Comparison of ENCODE assay signal across 9 cellular contexts in genomic region chr5:164119806-164120440, GRCh38.
DNase-seq lines count a peak whose midpoint lies in the region; ATAC-seq and TF ChIP-seq lines count a peak whose summit lies in the region.
"Had no signal": no experiment of that assay in that cellular context is flagged by ENCODE, and none has a peak within 500 bp of the region (broad histone marks: within the 10 kb centered on the region; RNA-seq: fewer than 3 reads in every experiment).

No MANE protein-coding gene starts in this region.

- TF ChIP-seq EP300 in gastroesophageal sphincter (IDR thresholded peaks at IDR 0.05): no peak

- H3K27me3 Mint-ChIP-seq in glutamatergic neuron (ENCODE audit: unreplicated experiment): no peaks in the 10 kb centered on the region

- H3K36me3 ChIP-seq in gastroesophageal sphincter (no peaks in the 10 kb centered on the region), aorta (ENCODE audit: control insufficient read depth in 1 of 2, insufficient read depth in 2 of 2, low read length in 1 of 2) (no peaks in the 10 kb centered on the region), gastrocnemius medialis (no peaks in the 10 kb centered on the region)

- 69 to 85% methylated on average over 4 to 5 of the region's 7 CpGs for WGBS in gastroesophageal sphincter (ENCODE audit: low coverage in 1 of 2), 2 donors
- WGBS in aorta, 2 donors: 60 to 61% methylated on average over 7 of the region's 7 CpGs

- H3K4me1 Mint-ChIP-seq in glutamatergic neuron (ENCODE audit: low read depth, unreplicated experiment): peaks cover 2% of the 10 kb centered on the region

- ATAC-seq in GM21619 (IDR thresholded peaks at IDR 0.05; ENCODE audit: unreplicated experiment) (peak; percentile 66), gastroesophageal sphincter (no peak), HG03521 (IDR thresholded peaks at IDR 0.05; ENCODE audit: unreplicated experiment) (no peak), aorta (ENCODE audit: low FRiP score) (no peak), gastrocnemius medialis (no peak)

- no peak overlapping the region for H3K4me3 Mint-ChIP-seq in glutamatergic neuron (ENCODE audit: unreplicated experiment)

- TF ChIP-seq POLR2A in gastroesophageal sphincter (IDR thresholded peaks at IDR 0.05): no peak
- TF ChIP-seq POLR2A in gastrocnemius medialis (IDR thresholded peaks at IDR 0.05): no peak

- DNase-seq in EL (peak; percentile 0), NCI-H2171 treated with DMSO at 0.1 percent for 48 hours (lab: John Stamatoyannopoulos, UW) (peak; percentile 78), glutamatergic neuron (peak; percentile 46), aorta (no peak), gastrocnemius medialis (no peak)
- DNase-seq: stimulated activated CD4-positive, alpha-beta T cell treated with anti-CD3 and anti-CD28 coated beads, Interleukin-12 subunit alpha, Interleukin-12 subunit beta, amount 100 ng/mL, for 4 hours had no signal

- in situ Hi-C loops in gastrocnemius medialis (cut with MboI; ENCODE audit: low sequenced_read_pairs in 4 of 4): no loop called here

- intact Hi-C loops in aorta (cut with DNase I): no loop called here
- intact Hi-C loops in gastrocnemius medialis (cut with DNase I; ENCODE audit: low total_unique reads): no loop called here

- H3K4me1 ChIP-seq in gastroesophageal sphincter: no peaks in the 10 kb centered on the region
- H3K4me1 ChIP-seq in aorta (ENCODE audit: control insufficient read depth in 1 of 2, insufficient read depth in 2 of 2, low read length in 2 of 2): no peaks in the 10 kb centered on the region
- no peaks in the 10 kb centered on the region for H3K4me1 ChIP-seq in gastrocnemius medialis

- H3K4me3 ChIP-seq in gastroesophageal sphincter: no peak overlapping the region
- no peak overlapping the region for H3K4me3 ChIP-seq in aorta (ENCODE audit: low read length in 2 of 2)
- no peak overlapping the region for H3K4me3 ChIP-seq in gastrocnemius medialis

- H3K9me3 ChIP-seq in gastroesophageal sphincter (peaks cover 0 to 11% (median 0%) of the 10 kb centered on the region in 3 donors), aorta (ENCODE audit: control insufficient read depth, low read length) (no peaks in the 10 kb centered on the region), gastrocnemius medialis (no peaks in the 10 kb centered on the region)

- peak overlapping the region; percentile 88 for H3K27ac Mint-ChIP-seq in glutamatergic neuron (ENCODE audit: unreplicated experiment)

- TF ChIP-seq CTCF in glutamatergic neuron (IDR thresholded peaks at IDR 0.05; ENCODE audit: partially characterized antibody, unreplicated experiment) (no peak), gastroesophageal sphincter (IDR thresholded peaks at IDR 0.05) (no peak), gastrocnemius medialis (IDR thresholded peaks at IDR 0.05 in 4 of 5, conservative IDR thresholded peaks at IDR 0.05 in 1 of 5) (no peak)

- H3K27ac ChIP-seq in gastroesophageal sphincter (no peak overlapping the region), aorta (ENCODE audit: low read depth in 1 of 2, low read length in 2 of 2) (no peak overlapping the region), gastrocnemius medialis (no peak overlapping the region)

- H3K9me3 Mint-ChIP-seq in glutamatergic neuron (ENCODE audit: unreplicated experiment): no peaks in the 10 kb centered on the region

- H3K27me3 ChIP-seq in gastroesophageal sphincter (no peaks in the 10 kb centered on the region), aorta (ENCODE audit: control insufficient read depth in 1 of 2, insufficient read depth in 2 of 2, low read length in 1 of 2) (no peaks in the 10 kb centered on the region), gastrocnemius medialis (no peaks in the 10 kb centered on the region)

- no peaks in the 10 kb centered on the region for H3K36me3 Mint-ChIP-seq in glutamatergic neuron (ENCODE audit: unreplicated experiment)

Comparison
In these comparisons a context has a peak if more than half of its experiments do, and no peak if none do; other contexts are left out.
1. DNase-seq: peak in EL (single experiment), NCI-H2171 treated with DMSO at 0.1 percent for 48 hours (single experiment) and glutamatergic neuron (single experiment); none in aorta (0 of 2) and gastrocnemius medialis (0 of 2).